In genomic region chr4:38094419-38094818, GRCh38 we compare ENCODE assay signal across 23 cellular contexts.
DNase-seq lines count a peak whose midpoint lies in the region; ATAC-seq and TF ChIP-seq lines count a peak whose summit lies in the region.
"Had no signal": no experiment of that assay in that cellular context is flagged by ENCODE, and none has a peak within 500 bp of the region (broad histone marks: within the 10 kb centered on the region; RNA-seq: fewer than 3 reads in every experiment).

No MANE protein-coding gene starts in this region.

- H2AFZ ChIP-seq in H9 (ENCODE audit: low read length) (no peak overlapping the region), SK-N-SH (ENCODE audit: low read depth) (no peak overlapping the region)

- H3K4ac ChIP-seq in H9 (ENCODE audit: low read depth, low read length): no peak overlapping the region

- no peak overlapping the region; a peak in 1 of 5 replicates for H3K4me3 Mint-ChIP-seq in H9
- no peak overlapping the region for H3K4me3 Mint-ChIP-seq in neural crest cell
- H3K4me3 Mint-ChIP-seq: activated CD4-positive, alpha-beta memory T cell treated with anti-CD3 and anti-CD28 coated beads, Interleukin-2, amount 10 ng/mL, durations not matched to agents 7 days and 5 days; CD4-positive, CD25-positive, alpha-beta regulatory T cell; naive thymus-derived CD8-positive, alpha-beta T cell; stimulated activated memory B cell treated with anti-CD40 and anti-IgM and Interleukin-4, amounts not matched to agents 10 μg/mL and 1 μg/mL and 100 μg/mL, for 72 hours had no signal

- POLR2A ChIA-PET in SK-N-SH (lab: Yijun Ruan, JAX): no interaction called here

- CTCF ChIA-PET in SK-N-SH (lab: Yijun Ruan, JAX): interaction anchor here (0.6 to 3.3 kb wide), 7 partner anchors 26 to 589 kb away, joined by 3 to 8 read pairs (median 5); no protein-coding TSS in a partner anchor

- no peaks in the 10 kb centered on the region for H3K9me3 ChIP-seq in H9 (ENCODE audit: control insufficient read depth, low read depth, low read length)
- no peaks in the 10 kb centered on the region for H3K9me3 ChIP-seq in SK-N-SH
- no peaks in the 10 kb centered on the region for H3K9me3 ChIP-seq in heart right ventricle
- H3K9me3 ChIP-seq: breast epithelium, SJSA1, thoracic aorta had no signal

- ATAC-seq in heart right ventricle (peak in 6 of 8 donors; percentile 36 to 70 (median 60)), HG02759 (IDR thresholded peaks at IDR 0.05; ENCODE audit: unreplicated experiment) (no peak), GM21825 (IDR thresholded peaks at IDR 0.05; ENCODE audit: unreplicated experiment) (no peak), GM18498 (IDR thresholded peaks at IDR 0.05; ENCODE audit: unreplicated experiment) (no peak)
- ATAC-seq: naive thymus-derived CD8-positive, alpha-beta T cell; stimulated activated memory B cell treated with anti-CD40 and anti-IgM and Interleukin-4, amounts not matched to agents 10 μg/mL and 1 μg/mL and 100 μg/mL, for 72 hours had no signal

- H2BK12ac ChIP-seq in H9 (ENCODE audit: insufficient read length, low read depth, low read length): no peak overlapping the region

- H3K4me1 Mint-ChIP-seq in H9 (peaks cover 5% of the 10 kb centered on the region in 2 experiments), neural crest cell (no peaks in the 10 kb centered on the region)
- H3K4me1 Mint-ChIP-seq: stimulated activated memory B cell treated with anti-CD40 and anti-IgM and Interleukin-4, amounts not matched to agents 10 μg/mL and 1 μg/mL and 100 μg/mL, for 72 hours had no signal

- TF ChIP-seq RAD21 in SK-N-SH (IDR thresholded peaks at IDR 0.05; ENCODE audit: low read length): peak; percentile 13; the same call in 1 of the 2 replicates

- H4K20me1 ChIP-seq in H9 (ENCODE audit: control insufficient read depth, insufficient read depth, insufficient read length) (no peaks in the 10 kb centered on the region), SK-N-SH (ENCODE audit: insufficient read depth) (no peaks in the 10 kb centered on the region)

- H3K9me3 Mint-ChIP-seq in H9 (no peaks in the 10 kb centered on the region), neural crest cell (peaks cover 2% of the 10 kb centered on the region)
- H3K9me3 Mint-ChIP-seq: naive thymus-derived CD8-positive, alpha-beta T cell; stimulated activated memory B cell treated with anti-CD40 and anti-IgM and Interleukin-4, amounts not matched to agents 10 μg/mL and 1 μg/mL and 100 μg/mL, for 72 hours had no signal

- H3K27me3 Mint-ChIP-seq in H9 (ENCODE audit: low read depth): no peaks in the 10 kb centered on the region
- no peaks in the 10 kb centered on the region for H3K27me3 Mint-ChIP-seq in neural crest cell (ENCODE audit: low read depth)
- H3K27me3 Mint-ChIP-seq: activated CD4-positive, alpha-beta memory T cell treated with anti-CD3 and anti-CD28 coated beads, Interleukin-2, amount 10 ng/mL, durations not matched to agents 7 days and 5 days; CD4-positive, CD25-positive, alpha-beta regulatory T cell; naive thymus-derived CD8-positive, alpha-beta T cell; stimulated activated memory B cell treated with anti-CD40 and anti-IgM and Interleukin-4, amounts not matched to agents 10 μg/mL and 1 μg/mL and 100 μg/mL, for 72 hours had no signal

- H2BK15ac ChIP-seq in H9 (ENCODE audit: low read depth, low read length): no peak overlapping the region

- intact Hi-C loops in heart right ventricle (cut with DNase I): loop anchor here in 1 of 10 donors (5.0 kb wide), 1 partner anchor 33 kb away; no protein-coding TSS in a partner anchor

- H4K8ac ChIP-seq in H9 (replicated peaks; ENCODE audit: insufficient read length, low read depth, low read length): no peak overlapping the region

- DNase-seq in H9: peak; percentile 40
- peak; percentile 62 for DNase-seq in SK-N-SH
- DNase-seq in heart right ventricle: no peak
- no peak for DNase-seq in neural crest cell (ENCODE audit: low read depth, low spot score)
- no peak for DNase-seq in HCEC 1CT
- DNase-seq: activated CD4-positive, alpha-beta memory T cell treated with anti-CD3 and anti-CD28 coated beads, Interleukin-2, amount 10 ng/mL, durations not matched to agents 7 days and 5 days; activated gamma-delta T cell; activated T-cell treated with anti-CD3 and anti-CD28 coated beads for 4 hours; CD4-positive, CD25-positive, alpha-beta regulatory T cell; cortex of kidney; hypothalamus; islet precursor cell; mammary epithelial cell; naive thymus-derived CD8-positive, alpha-beta T cell; NCI-H1105 treated with DMSO at 0.1 percent for 48 hours; stimulated activated CD4-positive, alpha-beta T cell treated with anti-CD3 and anti-CD28 coated beads, Interleukin-1b, Interleukin-23, amount 100 ng/mL, for 48 hours had no signal

- no peaks in the 10 kb centered on the region for H3K9me2 ChIP-seq in SK-N-SH

- H4K91ac ChIP-seq in H9 (ENCODE audit: insufficient read length, low read depth, low read length): no peak overlapping the region

- H3K4me2 ChIP-seq in H9 (ENCODE audit: insufficient read depth, insufficient read length, low read length) (no peak overlapping the region), SK-N-SH (no peak overlapping the region)

- H3K4me3 ChIP-seq in SK-N-SH (ENCODE audit: low read depth in 2 of 2, low read length in 1 of 2): no peak overlapping the region
- no peak overlapping the region for H3K4me3 ChIP-seq in heart right ventricle
- H3K4me3 ChIP-seq: breast epithelium, SJSA1, thoracic aorta had no signal

- H3K36me3 Mint-ChIP-seq in H9 (ENCODE audit: insufficient read depth in 1 of 3, low read depth in 3 of 3) (peaks cover 15 to 45% (median 40%) of the 10 kb centered on the region in 3 experiments; a peak in 6 of 7 replicates), neural crest cell (ENCODE audit: low read depth) (peaks cover 13% of the 10 kb centered on the region)

- H3K79me2 ChIP-seq in H9 (ENCODE audit: insufficient read depth, low read length) (no peaks in the 10 kb centered on the region), SK-N-SH (ENCODE audit: insufficient read depth) (no peaks in the 10 kb centered on the region)

- WGBS in H9 (ENCODE audit: extremely low coverage, insufficient read length, low lambda C conversion rate): no CpG with 5 or more reads among the region's 7 CpGs
- WGBS in SK-N-SH (ENCODE audit: low lambda C conversion rate): 86% methylated on average over 6 of the region's 7 CpGs
- WGBS in heart right ventricle, 2 donors: 68 to 80% methylated on average over 7 of the region's 7 CpGs

- H3K79me1 ChIP-seq in H9 (ENCODE audit: insufficient read depth, low read depth, low read length, poor library complexity, severe bottlenecking): no peaks in the 10 kb centered on the region

- H3K27me3 ChIP-seq in H9 (ENCODE audit: insufficient read depth, low read length) (no peaks in the 10 kb centered on the region), SK-N-SH (ENCODE audit: insufficient read depth) (no peaks in the 10 kb centered on the region), heart right ventricle (no peaks in the 10 kb centered on the region)
- H3K27me3 ChIP-seq: breast epithelium, SJSA1 had no signal

- no peak overlapping the region for H2BK120ac ChIP-seq in H9 (ENCODE audit: low read depth, low read length, poor library complexity, severe bottlenecking)

- H3K23ac ChIP-seq in H9 (ENCODE audit: insufficient read length, low read depth, low read length): no peak overlapping the region

- peaks cover 8% of the 10 kb centered on the region for H3F3A ChIP-seq in SK-N-SH (replicated peaks; ENCODE audit: insufficient read depth)

- no peak overlapping the region for H2AK5ac ChIP-seq in H9 (ENCODE audit: insufficient read length, low read length)

- no peak overlapping the region; the same call in 1 of the 2 replicates for H3K14ac ChIP-seq in H9 (ENCODE audit: insufficient read depth, low read length)

- H3K27ac ChIP-seq in H9 (ENCODE audit: insufficient read length, low read depth, low read length) (no peak overlapping the region), SK-N-SH (ENCODE audit: low read depth in 2 of 2, low read length in 1 of 2) (peak overlapping the region in 1 of 2 experiments; percentile 86; a peak in 2 of 4 replicates), heart right ventricle (peak overlapping the region in 2 of 10 donors; percentile 34 to 36)
- H3K27ac ChIP-seq: breast epithelium, SJSA1, thoracic aorta had no signal

- H4K5ac ChIP-seq in H9 (ENCODE audit: insufficient read length, low read depth, low read length): no peak overlapping the region

- no peak overlapping the region for H3K9ac ChIP-seq in H9 (ENCODE audit: extremely low read depth, insufficient read length, low read length)
- no peak overlapping the region for H3K9ac ChIP-seq in SK-N-SH

- H3K27ac Mint-ChIP-seq in H9: peak overlapping the region in 2 of 3 experiments; percentile 53 to 91; a peak in 3 of 7 replicates
- H3K27ac Mint-ChIP-seq in neural crest cell (ENCODE audit: unreplicated experiment): peak overlapping the region; percentile 39
- H3K27ac Mint-ChIP-seq: activated CD4-positive, alpha-beta memory T cell treated with anti-CD3 and anti-CD28 coated beads, Interleukin-2, amount 10 ng/mL, durations not matched to agents 7 days and 5 days; CD4-positive, CD25-positive, alpha-beta regulatory T cell; naive thymus-derived CD8-positive, alpha-beta T cell; stimulated activated memory B cell treated with anti-CD40 and anti-IgM and Interleukin-4, amounts not matched to agents 10 μg/mL and 1 μg/mL and 100 μg/mL, for 72 hours had no signal

- H3K36me3 ChIP-seq in SK-N-SH (replicated peaks in 1 of 2; ENCODE audit: control insufficient read depth in 1 of 2, insufficient read depth in 2 of 2, low read length in 1 of 2): peaks cover 6 to 10% of the 10 kb centered on the region in 2 experiments
- peaks cover 0 to 87% (median 27%) of the 10 kb centered on the region in 9 donors for H3K36me3 ChIP-seq in heart right ventricle
- H3K36me3 ChIP-seq: breast epithelium had no signal

- no peak overlapping the region for H3T11ph ChIP-seq in H9 (ENCODE audit: low read length)

- no peak overlapping the region for H2BK20ac ChIP-seq in H9 (ENCODE audit: low read depth, low read length, poor library complexity, severe bottlenecking)

- H3K23me2 ChIP-seq in H9 (ENCODE audit: insufficient read length, low read depth, low read length, poor library complexity, severe bottlenecking): no peaks in the 10 kb centered on the region

- no peak overlapping the region for H3K56ac ChIP-seq in H9 (ENCODE audit: insufficient read length, low read depth, low read length)

- H3K4me1 ChIP-seq in H9 (ENCODE audit: insufficient read depth, low read length): peaks cover 3% of the 10 kb centered on the region; the same call in 1 of the 2 replicates
- peaks cover 3 to 15% of the 10 kb centered on the region in 2 experiments; a peak in 3 of 4 replicates for H3K4me1 ChIP-seq in SK-N-SH (ENCODE audit: control insufficient read depth in 1 of 2, insufficient read depth in 2 of 2, low read depth in 1 of 2, low read length in 1 of 2)
- H3K4me1 ChIP-seq in heart right ventricle: peaks cover 0 to 25% (median 2%) of the 10 kb centered on the region in 9 donors
- H3K4me1 ChIP-seq: breast epithelium, SJSA1 had no signal

- no peak overlapping the region for H3K18ac ChIP-seq in H9 (ENCODE audit: insufficient read length, low read depth, low read length)

- TF ChIP-seq CTCF in H9 (conservative IDR thresholded peaks at IDR 0.05) (no peak), SK-N-SH (IDR thresholded peaks at IDR 0.05) (no peak), heart right ventricle (IDR thresholded peaks at IDR 0.05) (no peak), neural crest cell (conservative IDR thresholded peaks at IDR 0.05) (no peak)

- no peak overlapping the region for H2BK5ac ChIP-seq in H9 (ENCODE audit: insufficient read length, low read length)

- peak in 1 of 2 experiments; percentile 70; a peak in 2 of 4 replicates for TF ChIP-seq EP300 in SK-N-SH (IDR thresholded peaks at IDR 0.05; ENCODE audit: borderline replicate concordance in 1 of 2, low read depth in 1 of 2, low read length in 1 of 2)

Comparison
In these comparisons a context has a peak if more than half of its experiments do, and no peak if none do; other contexts are left out.
1. DNase-seq: peak in H9 (single experiment) and SK-N-SH (single experiment); none in heart right ventricle (0 of 2), neural crest cell (single experiment) and HCEC 1CT (single experiment).
2. ATAC-seq: peak in heart right ventricle (6 of 8); none in HG02759 (single experiment), GM21825 (single experiment) and GM18498 (single experiment).